Comparison of ENCODE assay signal across 20 cellular contexts in the genomic region with DNA sequence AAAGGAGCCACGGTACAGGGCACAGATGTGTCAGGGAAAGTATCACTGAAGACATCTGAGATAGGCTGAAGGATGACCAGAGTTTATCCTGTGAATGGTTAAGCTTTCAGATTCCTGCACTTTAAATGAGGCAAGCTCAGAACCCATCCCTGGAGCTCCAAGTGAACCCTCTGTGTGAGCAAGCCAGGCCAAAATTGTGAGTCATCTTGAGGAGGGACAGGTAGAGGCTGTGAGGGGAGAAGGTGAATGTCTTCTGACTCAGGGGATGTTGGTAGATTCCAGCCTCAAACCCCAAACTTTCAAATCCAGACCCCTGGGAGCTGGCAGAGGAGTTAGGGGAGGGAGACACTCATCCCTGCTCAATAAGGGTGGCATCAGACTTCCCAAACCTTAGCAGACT. TPM values are rescaled to one million over a fixed set of nuclear protein-coding genes. Genes with fewer than 3 reads are reported as not detected.
DNase-seq lines count a peak whose midpoint lies in the region; ATAC-seq and TF ChIP-seq lines count a peak whose summit lies in the region.
"Had no signal": no experiment of that assay in that cellular context is flagged by ENCODE, and none has a peak within 500 bp of the region (broad histone marks: within the 10 kb centered on the region; RNA-seq: fewer than 3 reads in every experiment).

No MANE protein-coding gene starts in this region.

- no peak overlapping the region for H3K4me3 Mint-ChIP-seq in MCF 10A (ENCODE audit: unreplicated experiment)
- H3K4me3 Mint-ChIP-seq: CD4-positive, CD25-positive, alpha-beta regulatory T cell; GM23338 had no signal

- peaks cover 2% of the 10 kb centered on the region for H3K27me3 ChIP-seq in foreskin keratinocyte
- H3K27me3 ChIP-seq: BE2C had no signal

- no peak for TF ChIP-seq CTCF in MCF 10A (IDR thresholded peaks at IDR 0.05; ENCODE audit: unreplicated experiment)
- TF ChIP-seq CTCF in foreskin keratinocyte (conservative IDR thresholded peaks at IDR 0.05), result no peak

- H3K4me1 Mint-ChIP-seq in MCF 10A (ENCODE audit: insufficient read depth, unreplicated experiment), result peaks cover 27% of the 10 kb centered on the region
- H3K4me1 Mint-ChIP-seq: CD4-positive, CD25-positive, alpha-beta regulatory T cell had no signal

- H3K36me3 Mint-ChIP-seq in MCF 10A (ENCODE audit: insufficient read depth, unreplicated experiment), result no peaks in the 10 kb centered on the region
- H3K36me3 Mint-ChIP-seq: CD4-positive, CD25-positive, alpha-beta regulatory T cell had no signal

- H3K27me3 Mint-ChIP-seq in MCF 10A (ENCODE audit: insufficient read depth, unreplicated experiment), result no peaks in the 10 kb centered on the region
- H3K27me3 Mint-ChIP-seq: CD4-positive, CD25-positive, alpha-beta regulatory T cell had no signal

- peak; percentile 81 for ATAC-seq in foreskin keratinocyte
- ATAC-seq in esophagus mucosa, result no peak
- no peak for ATAC-seq in GM18858 (IDR thresholded peaks at IDR 0.05; ENCODE audit: unreplicated experiment)
- ATAC-seq in HG03469 (IDR thresholded peaks at IDR 0.05; ENCODE audit: unreplicated experiment), result no peak

- no peak overlapping the region for H3K27ac Mint-ChIP-seq in MCF 10A (ENCODE audit: low read depth, unreplicated experiment)
- H3K27ac Mint-ChIP-seq: GM23338 had no signal

- CTCF ChIA-PET in MCF 10A (lab: Yijun Ruan, JAX), result interaction anchor here (0.9 to 2.0 kb wide), 4 partner anchors 8 to 59 kb away, joined by 3 to 17 read pairs (median 6); no protein-coding TSS in a partner anchor

- H3K27ac ChIP-seq in foreskin keratinocyte, result no peak overlapping the region

- DNase-seq in M059J (ENCODE audit: low read depth) (peak; percentile 40), MCF 10A (ENCODE audit: unreplicated experiment) (peak; percentile 85), foreskin keratinocyte (peak; percentile 54 to 71), renal cortical epithelial cell (ENCODE audit: low read depth) (peak; percentile 57)
- DNase-seq in stimulated activated CD4-positive, alpha-beta T cell treated with anti-CD3 and anti-CD28 coated beads, Interleukin-1b, Interleukin-23, amount 100 ng/mL, for 48 hours, result no peak
- DNase-seq: BE2C; CD4-positive, CD25-positive, alpha-beta regulatory T cell; EL; GF-D8; NCI-H1694 treated with DMSO at 0.1 percent for 48 hours; NCI-H446 treated with DMSO at 0.1 percent for 48 hours; NCI-H526 treated with DMSO at 0.1 percent for 48 hours; RPMI8226; SIG-M5; SK-N-SH had no signal

- no TSS peak for BruUV-seq in MCF 10A (replicated peaks; lab: Mats Ljungman, UMichigan)

- intact Hi-C loops in MCF 10A (cut with micrococcal nuclease), result no loop called here

- POLR2A ChIA-PET in MCF 10A (lab: Yijun Ruan, JAX), result interaction anchor here (0.6 to 1.0 kb wide), 2 partner anchors 8 to 13 kb away, joined by 3 to 4 read pairs; no protein-coding TSS in a partner anchor

- H3K9me3 Mint-ChIP-seq in MCF 10A (ENCODE audit: unreplicated experiment), result no peaks in the 10 kb centered on the region
- H3K9me3 Mint-ChIP-seq: CD4-positive, CD25-positive, alpha-beta regulatory T cell; GM23338 had no signal

- H3K4me1 ChIP-seq in foreskin keratinocyte, result peaks cover 8% of the 10 kb centered on the region
- H3K4me1 ChIP-seq: BE2C, HAP-1 had no signal

RNA-seq across cellular contexts. Expression of a gene that starts 36.7 kb away (rescaled TPM):
- total RNA-seq in M059J (2014; rRNA removed; shearing (Covaris generic)), result not detected in 2 replicates
- total RNA-seq in MCF 10A (2022) (not detected in 2 replicates), foreskin keratinocyte (not detected in 2 replicates), renal cortical epithelial cell (not detected in 2 replicates), esophagus mucosa (2.0 TPM)
- polyA plus RNA-seq in foreskin keratinocyte, result not detected in 2 replicates
- total RNA-seq: CD4-positive, CD25-positive, alpha-beta regulatory T cell had no signal
- polyA plus RNA-seq: CD4-positive, CD25-positive, alpha-beta regulatory T cell; GM23338; SK-N-SH had no signal

RNA-seq across cellular contexts. Expression of a gene that starts 54.1 kb away (rescaled TPM):
- 12.9 and 16.9 TPM in 2 replicates for total RNA-seq in M059J (2014; rRNA removed; shearing (Covaris generic))
- 15.0 and 18.0 TPM in 2 replicates for total RNA-seq in MCF 10A (2022)
- total RNA-seq in foreskin keratinocyte, result 17.9 and 18.5 TPM in 2 replicates
- polyA plus RNA-seq in foreskin keratinocyte, result 2.8 and 3.4 TPM in 2 replicates
- total RNA-seq in renal cortical epithelial cell, result 16.7 and 18.2 TPM in 2 replicates
- 12.4 TPM for total RNA-seq in esophagus mucosa
